13 cellular contexts compared by ENCODE assay signal in the genomic region with DNA sequence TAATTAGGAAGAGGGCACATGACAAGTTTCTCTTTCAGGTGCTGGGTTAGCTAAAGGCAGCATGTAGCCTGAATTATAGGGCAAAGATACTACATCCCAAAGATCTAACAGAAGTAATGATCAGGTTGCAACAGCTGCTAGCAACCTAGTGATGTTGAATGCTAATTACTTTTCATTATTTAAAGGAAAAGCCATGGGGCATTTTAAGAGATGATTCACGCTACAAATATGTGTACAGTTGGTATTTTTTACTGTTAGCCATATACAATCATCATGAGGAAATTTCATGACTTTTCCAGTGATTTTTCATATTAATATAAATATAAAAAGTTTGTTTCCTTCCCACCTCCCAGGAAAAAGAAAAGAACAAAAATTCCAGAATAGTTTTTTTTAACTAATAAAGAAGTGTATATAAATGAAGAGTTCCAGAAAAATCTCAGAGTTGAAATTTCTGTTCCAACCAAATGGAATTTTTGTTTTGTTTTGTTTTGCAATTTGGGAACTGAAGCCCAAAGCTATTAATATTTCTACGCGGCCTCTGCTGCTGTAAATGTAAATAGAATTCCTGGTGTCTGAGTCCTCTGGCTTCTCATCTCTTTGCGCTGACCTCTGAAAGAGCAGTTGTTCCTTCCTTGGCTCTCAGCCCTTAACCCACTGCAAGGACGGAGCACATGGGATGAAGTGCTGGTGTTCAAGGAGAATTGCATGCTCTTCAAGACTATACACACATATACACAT. TPM values are rescaled to one million over a fixed set of nuclear protein-coding genes. Genes with fewer than 3 reads are reported as not detected.
DNase-seq lines count a peak whose midpoint lies in the region; ATAC-seq and TF ChIP-seq lines count a peak whose summit lies in the region.
"Had no signal": no experiment of that assay in that cellular context is flagged by ENCODE, and none has a peak within 500 bp of the region (broad histone marks: within the 10 kb centered on the region; RNA-seq: fewer than 3 reads in every experiment).

No MANE protein-coding gene starts in this region.

- 46 to 59% methylated on average over 5 of the region's 5 CpGs for WGBS in esophagus squamous epithelium, 2 donors

- intact Hi-C loops in PC-3 (cut with micrococcal nuclease) (no loop called here), esophagus squamous epithelium (cut with DNase I) (no loop called here)

- peak overlapping the region; percentile 62 for H2AFZ ChIP-seq in ACC112 (ENCODE audit: low read length, unreplicated experiment)
- H2AFZ ChIP-seq in PC-3 (ENCODE audit: low read length) = peak overlapping the region; percentile 61

- no peak overlapping the region for H3K9ac ChIP-seq in PC-3 (ENCODE audit: low read length)

- H3K4me3 ChIP-seq in ACC112 (ENCODE audit: low read depth, low read length) (0 out of 2 replicates have a peak overlapping the region, but pooled peaks have one; percentile 11), PC-3 (ENCODE audit: low read length) (no peak overlapping the region), esophagus squamous epithelium (no peak overlapping the region), muscle layer of duodenum (ENCODE audit: low read depth in 1 of 2, low read length in 2 of 2) (peak overlapping the region in 1 of 2 donors; percentile 38)
- H3K4me3 ChIP-seq: skin epidermis had no signal

- H3K9me3 ChIP-seq in PC-3 (ENCODE audit: low read length) (no peaks in the 10 kb centered on the region), esophagus squamous epithelium (peaks cover 0 to 9% (median 0%) of the 10 kb centered on the region in 3 donors), muscle layer of duodenum (ENCODE audit: control insufficient read depth in 1 of 2, low read length in 2 of 2) (no peaks in the 10 kb centered on the region)

- H3K36me3 ChIP-seq in ACC112 (ENCODE audit: insufficient read depth, low read length) (peaks cover 6% of the 10 kb centered on the region; the same call in 1 of the 2 replicates), PC-3 (ENCODE audit: low read depth, low read length) (no peaks in the 10 kb centered on the region), esophagus squamous epithelium (no peaks in the 10 kb centered on the region), muscle layer of duodenum (ENCODE audit: control insufficient read depth in 1 of 2, insufficient read depth in 2 of 2, low read length in 2 of 2) (no peaks in the 10 kb centered on the region)

- H3K9me2 ChIP-seq in PC-3 (replicated peaks; ENCODE audit: low read length) = no peaks in the 10 kb centered on the region

- H3F3A ChIP-seq in PC-3 (ENCODE audit: low read length, unreplicated experiment) = no peaks in the 10 kb centered on the region

- H3K79me2 ChIP-seq in ACC112 (ENCODE audit: control insufficient read depth, insufficient read depth, low read length, unreplicated experiment) = no peaks in the 10 kb centered on the region
- no peaks in the 10 kb centered on the region for H3K79me2 ChIP-seq in PC-3 (ENCODE audit: low read length)

- H3K4me1 ChIP-seq in ACC112 (ENCODE audit: control insufficient read depth, insufficient read depth, low read length, unreplicated experiment) (peaks cover 28% of the 10 kb centered on the region), PC-3 (ENCODE audit: insufficient read depth, low read length) (peaks cover 21% of the 10 kb centered on the region), esophagus squamous epithelium (peaks cover 0 to 22% (median 8%) of the 10 kb centered on the region in 3 donors), muscle layer of duodenum (ENCODE audit: control insufficient read depth in 1 of 2, insufficient read depth in 2 of 2, low read length in 2 of 2) (peaks cover 7 to 21% of the 10 kb centered on the region in 2 donors)

- H3K4me2 ChIP-seq in PC-3 (ENCODE audit: low read length) = peak overlapping the region; percentile 67

- TF ChIP-seq CTCF in PC-3 (conservative IDR thresholded peaks at IDR 0.05; ENCODE audit: low read depth, low read length) (no peak), esophagus squamous epithelium (IDR thresholded peaks at IDR 0.05) (no peak), GM20000 (IDR thresholded peaks at IDR 0.05; ENCODE audit: extremely low read depth, missing control alignments) (no peak)

- H3K27ac ChIP-seq in ACC112 (ENCODE audit: low read depth, low read length) (peak overlapping the region; percentile 67), PC-3 (ENCODE audit: low read length) (peak overlapping the region; percentile 46), esophagus squamous epithelium (peak overlapping the region; percentile 21 to 71 (median 66)), muscle layer of duodenum (ENCODE audit: low read length) (peak overlapping the region; percentile 41)
- H3K27ac ChIP-seq: skin epidermis had no signal

- no TSS peak for BruUV-seq in PC-3 (replicated peaks; lab: Mats Ljungman, UMichigan)

- POLR2A ChIA-PET in PC-3 (lab: Charles Lee; ENCODE audit: unreplicated experiment) = no interaction called here

- ATAC-seq in PC-3 (peak; percentile 88), GM19455 (IDR thresholded peaks at IDR 0.05; ENCODE audit: unreplicated experiment) (no peak), HG02588 (IDR thresholded peaks at IDR 0.05; ENCODE audit: unreplicated experiment) (no peak)

- peak; percentile 76 for DNase-seq in PC-3
- DNase-seq in esophagus squamous epithelium (lab: John Stamatoyannopoulos, UW) = no peak
- DNase-seq in GM20000 (ENCODE audit: low spot score) = no peak
- no peak for DNase-seq in pons (ENCODE audit: low spot score)
- DNase-seq: activated CD8-positive, alpha-beta memory T cell treated with anti-CD3 and anti-CD28 coated beads, Interleukin-2, amount 50 U/mL, for 4 hours; Karpas-422; NCI-H524 treated with DMSO at 0.1 percent for 48 hours; T-helper 2 cell had no signal

- no peaks in the 10 kb centered on the region for H4K20me1 ChIP-seq in PC-3 (ENCODE audit: low read length)

- TF ChIP-seq POLR2A in esophagus squamous epithelium (IDR thresholded peaks at IDR 0.05) = no peak

- no peaks in the 10 kb centered on the region for H3K27me3 ChIP-seq in ACC112 (ENCODE audit: insufficient read depth, low read length)
- no peaks in the 10 kb centered on the region for H3K27me3 ChIP-seq in PC-3 (ENCODE audit: low read length)
- H3K27me3 ChIP-seq in esophagus squamous epithelium = no peaks in the 10 kb centered on the region
- H3K27me3 ChIP-seq in muscle layer of duodenum (ENCODE audit: low read depth, low read length) = no peaks in the 10 kb centered on the region

- CTCF ChIA-PET in PC-3 (lab: Charles Lee) = no interaction called here

RNA-seq across cellular contexts. Expression of a gene that starts 42.8 kb away (rescaled TPM):
- total RNA-seq in PC-3 (2014; rRNA removed) (0.98 and 1.7 TPM in 2 replicates), esophagus squamous epithelium (10 to 100 TPM in 1 of 4 donors, under 1 TPM in 3; 0.29 to 12.4 (median 0.61) TPM)
